Comparison of ENCODE assay signal across 39 cellular contexts in genomic region chr1:21951576-21951870, GRCh38. TPM values are rescaled to one million over a fixed set of nuclear protein-coding genes. Genes with fewer than 3 reads are reported as not detected.
"Had no signal": no experiment of that assay in that cellular context is flagged by ENCODE, and none has a peak within 500 bp of the region (broad histone marks: within the 10 kb centered on the region; RNA-seq: fewer than 3 reads in every experiment).

No MANE protein-coding gene starts in this region.

- H3K9me3 Mint-ChIP-seq: activated CD4-positive, alpha-beta memory T cell treated with anti-CD3 and anti-CD28 coated beads, Interleukin-2, amount 10 ng/mL, durations not matched to agents 7 days and 5 days; activated CD4-positive, alpha-beta T cell treated with anti-CD3 and anti-CD28 coated beads, Interleukin-2, amount 10 ng/mL, durations not matched to agents 7 days and 5 days; activated naive CD4-positive, alpha-beta T cell treated with anti-CD3 and anti-CD28 coated beads, Interleukin-2, amount 10 ng/mL, durations not matched to agents 7 days and 5 days; activated naive CD4-positive, alpha-beta T cell treated with anti-CD3 and anti-CD28 coated beads, Interleukin-2, amount 50 U/mL, for 24 hours; activated naive CD8-positive, alpha-beta T cell treated with anti-CD3 and anti-CD28 coated beads, Interleukin-2, amount 10 ng/mL, durations not matched to agents 7 days and 5 days; activated naive CD8-positive, alpha-beta T cell treated with anti-CD3 and anti-CD28 coated beads, Interleukin-2, amount 50 U/mL, for 24 hours; activated T-cell treated with anti-CD3 and anti-CD28 coated beads, Interleukin-2, amount 50 U/mL, for 24 hours; activated T-helper 2 cell treated with anti-CD3 and anti-CD28 coated beads, Interferon-gamma antibody, Interleukin-2, Interleukin-4, amounts not matched to agents 10 μg/mL and 5 μg/mL and 100 μg/mL, durations not matched to agents 14 hours and 24 hours and 36 hours; brain; central memory CD8-positive, alpha-beta T cell; T-helper 1 cell treated with Interleukin-12 subunit alpha and Interleukin-12 subunit beta and Interleukin-4 antibody, amounts not matched to agents 30 μg/mL and 1 μg/mL, for 36 hours; T-helper 2 cell treated with Interferon-gamma antibody and Interleukin-4, amounts not matched to agents 5 μg/mL and 100 μg/mL, for 36 hours; WTC11 had no signal

- H3K36me3 ChIP-seq: ascending aorta, cardiac muscle cell, WERI-Rb-1 had no signal

- ATAC-seq: activated CD4-positive, alpha-beta T cell treated with anti-CD3 and anti-CD28 coated beads for 36 hours; activated CD4-positive, CD25-positive, alpha-beta regulatory T cell treated with anti-CD3 and anti-CD28 coated beads, Interleukin-2, amount 50 U/mL, for 24 hours; activated CD8-positive, alpha-beta memory T cell treated with anti-CD3 and anti-CD28 coated beads, Interleukin-2, amount 10 ng/mL, durations not matched to agents 7 days and 5 days; activated CD8-positive, alpha-beta T cell treated with anti-CD3 and anti-CD28 coated beads, Interleukin-2, amount 10 ng/mL, durations not matched to agents 7 days and 5 days; activated naive CD8-positive, alpha-beta T cell treated with anti-CD3 and anti-CD28 coated beads, Interleukin-2, amount 50 U/mL, for 24 hours; WTC11 had no signal

- H3K27me3 ChIP-seq: ascending aorta, cardiac muscle cell had no signal

- FAIRE-seq: bronchial epithelial cell had no signal

- DNase-seq: activated CD4-positive, alpha-beta memory T cell treated with anti-CD3 and anti-CD28 coated beads, Interleukin-2, amount 10 ng/mL, durations not matched to agents 7 days and 5 days; activated CD4-positive, alpha-beta T cell treated with anti-CD3 and anti-CD28 coated beads for 1 hour; activated CD4-positive, alpha-beta T cell treated with anti-CD3 and anti-CD28 coated beads for 36 hours; activated CD4-positive, alpha-beta T cell treated with anti-CD3 and anti-CD28 coated beads for 48 hours; activated CD4-positive, alpha-beta T cell treated with anti-CD3 and anti-CD28 coated beads, Interleukin-2, amount 10 ng/mL, durations not matched to agents 7 days and 5 days; activated CD4-positive, alpha-beta T cell treated with anti-CD3 and anti-CD28 coated beads, Interleukin-2, amount 50 U/mL, for 48 hours; activated CD4-positive, CD25-positive, alpha-beta regulatory T cell; activated CD8-positive, alpha-beta memory T cell treated with anti-CD3 and anti-CD28 coated beads for 24 hours; activated CD8-positive, alpha-beta memory T cell treated with anti-CD3 and anti-CD28 coated beads, Interleukin-2, amount 10 ng/mL, durations not matched to agents 7 days and 5 days; activated CD8-positive, alpha-beta memory T cell treated with anti-CD3 and anti-CD28 coated beads, Interleukin-2, amount 50 U/mL, for 48 hours; activated CD8-positive, alpha-beta T cell treated with anti-CD3 and anti-CD28 coated beads, Interleukin-2, amount 10 ng/mL, durations not matched to agents 7 days and 5 days; activated effector memory CD4-positive, alpha-beta T cell treated with Interleukin-2 at 50 U/mL for 16 hours; activated gamma-delta T cell; activated naive CD4-positive, alpha-beta T cell treated with anti-CD3 and anti-CD28 coated beads, Interleukin-2, amount 10 ng/mL, durations not matched to agents 7 days and 5 days; activated naive CD4-positive, alpha-beta T cell treated with Interleukin-2 at 50 U/mL for 16 hours; activated naive CD8-positive, alpha-beta T cell treated with anti-CD3 and anti-CD28 coated beads, Interleukin-2, amount 10 ng/mL, durations not matched to agents 7 days and 5 days; activated naive CD8-positive, alpha-beta T cell treated with anti-CD3 and anti-CD28 coated beads, Interleukin-2, amount 50 U/mL, for 24 hours; activated T-cell treated with anti-CD3 and anti-CD28 coated beads, Interleukin-2, amount 50 U/mL, for 24 hours; activated T-cell treated with anti-CD3 and anti-CD28 coated beads, Interleukin-2, amount 50 U/mL, for 48 hours; amygdala; anterior cingulate cortex; caudate nucleus; cerebellar nuclear complex; T-helper 1 cell; T-helper 2 cell; T-helper 9 cell; WERI-Rb-1 had no signal

- H3K4me3 ChIP-seq: ascending aorta, cardiac muscle cell had no signal

- H3K27me3 Mint-ChIP-seq: activated CD4-positive, alpha-beta memory T cell treated with anti-CD3 and anti-CD28 coated beads, Interleukin-2, amount 10 ng/mL, durations not matched to agents 7 days and 5 days; activated CD4-positive, alpha-beta T cell treated with anti-CD3 and anti-CD28 coated beads for 36 hours; activated CD4-positive, alpha-beta T cell treated with anti-CD3 and anti-CD28 coated beads, Interleukin-2, amount 10 ng/mL, durations not matched to agents 7 days and 5 days; activated CD8-positive, alpha-beta memory T cell treated with anti-CD3 and anti-CD28 coated beads, Interleukin-2, amount 10 ng/mL, durations not matched to agents 7 days and 5 days; activated naive CD4-positive, alpha-beta T cell treated with anti-CD3 and anti-CD28 coated beads, Interleukin-2, amount 50 U/mL, for 24 hours; activated naive CD8-positive, alpha-beta T cell; activated naive CD8-positive, alpha-beta T cell treated with anti-CD3 and anti-CD28 coated beads, Interleukin-2, amount 10 ng/mL, durations not matched to agents 7 days and 5 days; activated naive CD8-positive, alpha-beta T cell treated with anti-CD3 and anti-CD28 coated beads, Interleukin-2, amount 50 U/mL, for 24 hours; activated T-cell treated with anti-CD3 and anti-CD28 coated beads, Interleukin-2, amount 50 U/mL, for 24 hours had no signal

- H3K9me3 ChIP-seq: ascending aorta had no signal

- H3K36me3 Mint-ChIP-seq: activated CD8-positive, alpha-beta memory T cell treated with anti-CD3 and anti-CD28 coated beads, Interleukin-2, amount 10 ng/mL, durations not matched to agents 7 days and 5 days; activated naive CD4-positive, alpha-beta T cell treated with anti-CD3 and anti-CD28 coated beads, Interleukin-2, amount 10 ng/mL, durations not matched to agents 7 days and 5 days; activated naive CD4-positive, alpha-beta T cell treated with anti-CD3 and anti-CD28 coated beads, Interleukin-2, amount 50 U/mL, for 24 hours; activated naive CD8-positive, alpha-beta T cell; brain; WTC11 had no signal

- H3K27ac ChIP-seq: ascending aorta, cardiac muscle cell, WERI-Rb-1 had no signal

- H3K27ac Mint-ChIP-seq: activated CD4-positive, alpha-beta memory T cell treated with anti-CD3 and anti-CD28 coated beads, Interleukin-2, amount 10 ng/mL, durations not matched to agents 7 days and 5 days; activated CD4-positive, alpha-beta T cell treated with anti-CD3 and anti-CD28 coated beads for 36 hours; activated CD4-positive, alpha-beta T cell treated with anti-CD3 and anti-CD28 coated beads, Interleukin-2, amount 10 ng/mL, durations not matched to agents 7 days and 5 days; activated CD8-positive, alpha-beta memory T cell treated with anti-CD3 and anti-CD28 coated beads, Interleukin-2, amount 10 ng/mL, durations not matched to agents 7 days and 5 days; activated CD8-positive, alpha-beta T cell treated with anti-CD3 and anti-CD28 coated beads, Interleukin-2, amount 10 ng/mL, durations not matched to agents 7 days and 5 days; activated naive CD4-positive, alpha-beta T cell treated with anti-CD3 and anti-CD28 coated beads, Interleukin-2, amount 10 ng/mL, durations not matched to agents 7 days and 5 days; activated naive CD4-positive, alpha-beta T cell treated with anti-CD3 and anti-CD28 coated beads, Interleukin-2, amount 50 U/mL, for 24 hours; activated naive CD8-positive, alpha-beta T cell; activated naive CD8-positive, alpha-beta T cell treated with anti-CD3 and anti-CD28 coated beads, Interleukin-2, amount 10 ng/mL, durations not matched to agents 7 days and 5 days; activated naive CD8-positive, alpha-beta T cell treated with anti-CD3 and anti-CD28 coated beads, Interleukin-2, amount 50 U/mL, for 24 hours; activated T-cell treated with anti-CD3 and anti-CD28 coated beads, Interleukin-2, amount 50 U/mL, for 24 hours; activated T-helper 2 cell treated with anti-CD3 and anti-CD28 coated beads, Interferon-gamma antibody, Interleukin-2, Interleukin-4, amounts not matched to agents 10 μg/mL and 5 μg/mL and 100 μg/mL, durations not matched to agents 14 hours and 24 hours and 36 hours; brain; T-helper 1 cell treated with Interleukin-12 subunit alpha and Interleukin-12 subunit beta and Interleukin-4 antibody, amounts not matched to agents 30 μg/mL and 1 μg/mL, for 36 hours; T-helper 2 cell treated with Interferon-gamma antibody and Interleukin-4, amounts not matched to agents 5 μg/mL and 100 μg/mL, for 36 hours; WTC11 had no signal

- H3K4me3 Mint-ChIP-seq: activated CD4-positive, alpha-beta memory T cell treated with anti-CD3 and anti-CD28 coated beads, Interleukin-2, amount 10 ng/mL, durations not matched to agents 7 days and 5 days; activated CD4-positive, alpha-beta T cell treated with anti-CD3 and anti-CD28 coated beads for 36 hours; activated CD4-positive, alpha-beta T cell treated with anti-CD3 and anti-CD28 coated beads, Interleukin-2, amount 10 ng/mL, durations not matched to agents 7 days and 5 days; activated CD8-positive, alpha-beta memory T cell treated with anti-CD3 and anti-CD28 coated beads, Interleukin-2, amount 10 ng/mL, durations not matched to agents 7 days and 5 days; activated CD8-positive, alpha-beta T cell treated with anti-CD3 and anti-CD28 coated beads, Interleukin-2, amount 10 ng/mL, durations not matched to agents 7 days and 5 days; activated naive CD4-positive, alpha-beta T cell treated with anti-CD3 and anti-CD28 coated beads, Interleukin-2, amount 10 ng/mL, durations not matched to agents 7 days and 5 days; activated naive CD4-positive, alpha-beta T cell treated with anti-CD3 and anti-CD28 coated beads, Interleukin-2, amount 50 U/mL, for 24 hours; activated naive CD8-positive, alpha-beta T cell; activated naive CD8-positive, alpha-beta T cell treated with anti-CD3 and anti-CD28 coated beads, Interleukin-2, amount 10 ng/mL, durations not matched to agents 7 days and 5 days; activated naive CD8-positive, alpha-beta T cell treated with anti-CD3 and anti-CD28 coated beads, Interleukin-2, amount 50 U/mL, for 24 hours; activated T-cell treated with anti-CD3 and anti-CD28 coated beads, Interleukin-2, amount 50 U/mL, for 24 hours; brain; central memory CD8-positive, alpha-beta T cell; T-helper 1 cell treated with Interleukin-12 subunit alpha and Interleukin-12 subunit beta and Interleukin-4 antibody, amounts not matched to agents 30 μg/mL and 1 μg/mL, for 36 hours; T-helper 2 cell treated with Interferon-gamma antibody and Interleukin-4, amounts not matched to agents 5 μg/mL and 100 μg/mL, for 36 hours; WTC11 had no signal

RNA-seq across cellular contexts. Expression of gene CELA3B, which starts 25.3 kb away (rescaled TPM):
- total RNA-seq: activated CD4-positive, alpha-beta memory T cell treated with anti-CD3 and anti-CD28 coated beads, Interleukin-2, amount 10 ng/mL, durations not matched to agents 7 days and 5 days; activated CD4-positive, alpha-beta T cell treated with anti-CD3 and anti-CD28 coated beads for 36 hours; activated CD4-positive, alpha-beta T cell treated with anti-CD3 and anti-CD28 coated beads, Interleukin-2, amount 10 ng/mL, durations not matched to agents 7 days and 5 days; activated CD8-positive, alpha-beta memory T cell treated with anti-CD3 and anti-CD28 coated beads, Interleukin-2, amount 10 ng/mL, durations not matched to agents 7 days and 5 days; activated CD8-positive, alpha-beta T cell treated with anti-CD3 and anti-CD28 coated beads, Interleukin-2, amount 10 ng/mL, durations not matched to agents 7 days and 5 days; activated naive CD8-positive, alpha-beta T cell treated with anti-CD3 and anti-CD28 coated beads, Interleukin-2, amount 10 ng/mL, durations not matched to agents 7 days and 5 days; activated T-helper 2 cell treated with anti-CD3 and anti-CD28 coated beads, Interferon-gamma antibody, Interleukin-2, Interleukin-4, amounts not matched to agents 10 μg/mL and 5 μg/mL and 100 μg/mL, durations not matched to agents 14 hours and 24 hours and 36 hours; ascending aorta; bronchial epithelial cell; cardiac muscle cell had no signal
- polyA plus RNA-seq: cardiac muscle cell had no signal

RNA-seq across cellular contexts. Expression of gene CELA3A, which starts 49.9 kb away (rescaled TPM):
- total RNA-seq: activated CD4-positive, alpha-beta memory T cell treated with anti-CD3 and anti-CD28 coated beads, Interleukin-2, amount 10 ng/mL, durations not matched to agents 7 days and 5 days; activated CD4-positive, alpha-beta T cell treated with anti-CD3 and anti-CD28 coated beads for 36 hours; activated CD4-positive, alpha-beta T cell treated with anti-CD3 and anti-CD28 coated beads, Interleukin-2, amount 10 ng/mL, durations not matched to agents 7 days and 5 days; activated CD8-positive, alpha-beta memory T cell treated with anti-CD3 and anti-CD28 coated beads, Interleukin-2, amount 10 ng/mL, durations not matched to agents 7 days and 5 days; activated CD8-positive, alpha-beta T cell treated with anti-CD3 and anti-CD28 coated beads, Interleukin-2, amount 10 ng/mL, durations not matched to agents 7 days and 5 days; activated naive CD8-positive, alpha-beta T cell treated with anti-CD3 and anti-CD28 coated beads, Interleukin-2, amount 10 ng/mL, durations not matched to agents 7 days and 5 days; activated T-helper 2 cell treated with anti-CD3 and anti-CD28 coated beads, Interferon-gamma antibody, Interleukin-2, Interleukin-4, amounts not matched to agents 10 μg/mL and 5 μg/mL and 100 μg/mL, durations not matched to agents 14 hours and 24 hours and 36 hours; ascending aorta; bronchial epithelial cell; cardiac muscle cell had no signal
- polyA plus RNA-seq: cardiac muscle cell had no signal
